ENCODE assay signal across 26 cellular contexts in the genomic region with DNA sequence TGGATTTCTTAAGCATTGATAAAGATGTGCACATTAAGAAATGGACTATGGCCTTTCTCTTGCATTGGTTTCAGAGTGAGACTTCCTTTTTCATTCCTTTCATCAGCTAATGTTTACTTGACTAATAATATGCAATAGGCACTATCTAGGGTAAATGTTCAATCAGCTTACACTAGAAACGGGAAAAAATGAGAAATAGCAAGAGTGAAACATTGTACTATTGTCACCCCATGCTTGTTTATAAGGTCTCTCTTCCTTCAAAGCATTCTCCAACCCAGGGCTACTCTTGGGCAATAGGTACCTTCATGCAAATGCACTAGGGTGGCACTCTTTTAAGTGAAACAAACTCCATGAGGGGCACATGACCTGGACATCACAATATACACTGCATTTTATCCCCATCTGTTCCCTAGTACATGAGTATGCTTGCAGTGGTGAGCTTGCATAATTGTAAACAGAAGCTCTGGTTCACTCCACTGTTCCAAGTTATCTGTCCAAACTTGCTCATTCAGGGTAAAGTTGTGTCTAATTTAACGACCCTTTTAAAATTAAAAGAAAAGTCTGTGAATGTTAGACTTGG.
DNase-seq lines count a peak whose midpoint lies in the region; ATAC-seq and TF ChIP-seq lines count a peak whose summit lies in the region.
"Had no signal": no experiment of that assay in that cellular context is flagged by ENCODE, and none has a peak within 500 bp of the region (broad histone marks: within the 10 kb centered on the region; RNA-seq: fewer than 3 reads in every experiment).

No MANE protein-coding gene starts in this region.

- H3K27me3 ChIP-seq in cardiac muscle cell (no peaks in the 10 kb centered on the region), right cardiac atrium (ENCODE audit: control insufficient read depth, insufficient read depth) (no peaks in the 10 kb centered on the region), osteoblast (ENCODE audit: insufficient read depth, low read length) (no peaks in the 10 kb centered on the region)
- H3K27me3 ChIP-seq: ovary had no signal

- no peaks in the 10 kb centered on the region for H3K79me2 ChIP-seq in osteoblast (ENCODE audit: insufficient read depth, low read length)

- no peaks in the 10 kb centered on the region for H3K36me3 ChIP-seq in cardiac muscle cell
- no peaks in the 10 kb centered on the region for H3K36me3 ChIP-seq in osteoblast (ENCODE audit: insufficient read depth, low read length)
- H3K36me3 ChIP-seq: ovary had no signal

- H3K9me3 ChIP-seq in cardiac muscle cell (ENCODE audit: low read depth): no peaks in the 10 kb centered on the region
- H3K9me3 ChIP-seq in right cardiac atrium (ENCODE audit: control insufficient read depth, low read length): no peaks in the 10 kb centered on the region
- H3K9me3 ChIP-seq in osteoblast (ENCODE audit: low read depth, low read length): no peaks in the 10 kb centered on the region
- H3K9me3 ChIP-seq in T-helper 17 cell (ENCODE audit: control insufficient read depth, low read length, poor library complexity, severe bottlenecking): no peaks in the 10 kb centered on the region
- H3K9me3 ChIP-seq: ovary, SK-N-SH had no signal

- ATAC-seq in right cardiac atrium (no peak), HG03432 (IDR thresholded peaks at IDR 0.05; ENCODE audit: unreplicated experiment) (peak; percentile 50), T-helper 17 cell (no peak)
- ATAC-seq: K562; left colon; Right ventricle myocardium inferior; stimulated activated naive B cell treated with anti-CD40 and anti-IgM and Interleukin-4, amounts not matched to agents 10 μg/mL and 1 μg/mL and 100 μg/mL, for 72 hours had no signal

- H3K36me3 Mint-ChIP-seq in brain (no peaks in the 10 kb centered on the region), T-helper 17 cell (ENCODE audit: low read depth) (no peaks in the 10 kb centered on the region)
- H3K36me3 Mint-ChIP-seq: CD4-positive, alpha-beta memory T cell; immature natural killer cell; stimulated activated naive B cell treated with anti-CD40 and anti-IgM and Interleukin-4, amounts not matched to agents 10 μg/mL and 1 μg/mL and 100 μg/mL, for 72 hours had no signal

- no peak overlapping the region for H3K4me3 Mint-ChIP-seq in brain
- H3K4me3 Mint-ChIP-seq in T-helper 17 cell: no peak overlapping the region
- H3K4me3 Mint-ChIP-seq: activated naive CD4-positive, alpha-beta T cell treated with anti-CD3 and anti-CD28 coated beads for 36 hours; activated T-helper 1 cell treated with anti-CD3 and anti-CD28 coated beads, Interleukin-12 subunit alpha, Interleukin-12 subunit beta, Interleukin-2, Interleukin-4 antibody, amounts not matched to agents 30 ng/mL and 10 ng/mL and 1 ng/mL, durations not matched to agents 14 hours and 24 hours and 36 hours; B cell; CD4-positive, alpha-beta memory T cell; immature natural killer cell; nephron; stimulated activated naive B cell treated with anti-CD40 and anti-IgM and Interleukin-4, amounts not matched to agents 10 μg/mL and 1 μg/mL and 100 μg/mL, for 72 hours had no signal

- H3K27me3 Mint-ChIP-seq in brain (no peaks in the 10 kb centered on the region), T-helper 17 cell (no peaks in the 10 kb centered on the region)
- H3K27me3 Mint-ChIP-seq: B cell; CD4-positive, alpha-beta memory T cell; stimulated activated naive B cell treated with anti-CD40 and anti-IgM and Interleukin-4, amounts not matched to agents 10 μg/mL and 1 μg/mL and 100 μg/mL, for 72 hours had no signal

- DNase-seq in cardiac muscle cell (ENCODE audit: low read depth in 1 of 2, low spot score in 1 of 2) (no peak), right cardiac atrium (no peak), osteoblast (ENCODE audit: insufficient read length, low spot score, missing footprints) (no peak), NCI-H2029 (lab: John Stamatoyannopoulos, UW) (no peak), T-helper 17 cell (no peak), posterior vena cava (ENCODE audit: low spot score) (no peak)
- DNase-seq: ACHN; activated CD4-positive, alpha-beta T cell treated with anti-CD3 and anti-CD28 coated beads, Interleukin-2, amount 50 U/mL, for 4 hours; activated naive CD4-positive, alpha-beta T cell treated with anti-CD3 and anti-CD28 coated beads for 36 hours; CD4-positive, alpha-beta memory T cell; immature natural killer cell; left colon; NCI-H1048; ovary; SK-N-SH; stimulated activated naive B cell treated with anti-CD40 and anti-IgM and Interleukin-4, amounts not matched to agents 10 μg/mL and 1 μg/mL and 100 μg/mL, for 72 hours; T-helper 2 cell; trophoblast cell had no signal

- TF ChIP-seq CTCF in cardiac muscle cell (IDR thresholded peaks at IDR 0.05; ENCODE audit: low read depth, low read length) (no peak), brain (conservative IDR thresholded peaks at IDR 0.05) (no peak), osteoblast (IDR thresholded peaks at IDR 0.05; ENCODE audit: extremely low read depth, low read depth, low read length) (no peak)

- no peaks in the 10 kb centered on the region for H4K20me1 ChIP-seq in osteoblast (ENCODE audit: insufficient read depth, low read length)

- H3K27ac ChIP-seq in cardiac muscle cell (peak overlapping the region; percentile 4), right cardiac atrium (ENCODE audit: low read length) (no peak overlapping the region), osteoblast (ENCODE audit: low read depth, low read length) (no peak overlapping the region)
- H3K27ac ChIP-seq: ovary, skin epidermis had no signal

- H3K4me3 ChIP-seq in cardiac muscle cell (no peak overlapping the region), right cardiac atrium (ENCODE audit: low read length) (no peak overlapping the region), osteoblast (ENCODE audit: insufficient read depth, low read length) (no peak overlapping the region)
- H3K4me3 ChIP-seq: K562, ovary, skin epidermis had no signal

- H3K27ac Mint-ChIP-seq in brain (peak overlapping the region in 3 of 5 experiments; percentile 20 to 44 (median 42)), T-helper 17 cell (no peak overlapping the region)
- H3K27ac Mint-ChIP-seq: activated naive CD4-positive, alpha-beta T cell treated with anti-CD3 and anti-CD28 coated beads for 36 hours; activated T-helper 1 cell treated with anti-CD3 and anti-CD28 coated beads, Interleukin-12 subunit alpha, Interleukin-12 subunit beta, Interleukin-2, Interleukin-4 antibody, amounts not matched to agents 30 ng/mL and 10 ng/mL and 1 ng/mL, durations not matched to agents 14 hours and 24 hours and 36 hours; B cell; CD4-positive, alpha-beta memory T cell; immature natural killer cell; nephron; stimulated activated naive B cell treated with anti-CD40 and anti-IgM and Interleukin-4, amounts not matched to agents 10 μg/mL and 1 μg/mL and 100 μg/mL, for 72 hours had no signal

- peaks cover 6% of the 10 kb centered on the region for H3K4me1 ChIP-seq in cardiac muscle cell (ENCODE audit: low read depth)
- H3K4me1 ChIP-seq in right cardiac atrium (ENCODE audit: control insufficient read depth, insufficient read depth, low read length): no peaks in the 10 kb centered on the region
- no peaks in the 10 kb centered on the region for H3K4me1 ChIP-seq in osteoblast (ENCODE audit: insufficient read depth, low read length)

- peaks cover 0 to 22% (median 0%) of the 10 kb centered on the region in 5 experiments for H3K9me3 Mint-ChIP-seq in brain
- H3K9me3 Mint-ChIP-seq: activated naive CD4-positive, alpha-beta T cell treated with anti-CD3 and anti-CD28 coated beads for 36 hours; activated T-helper 1 cell treated with anti-CD3 and anti-CD28 coated beads, Interleukin-12 subunit alpha, Interleukin-12 subunit beta, Interleukin-2, Interleukin-4 antibody, amounts not matched to agents 30 ng/mL and 10 ng/mL and 1 ng/mL, durations not matched to agents 14 hours and 24 hours and 36 hours; nephron; stimulated activated naive B cell treated with anti-CD40 and anti-IgM and Interleukin-4, amounts not matched to agents 10 μg/mL and 1 μg/mL and 100 μg/mL, for 72 hours had no signal

- peaks cover 11% of the 10 kb centered on the region for H3K4me1 Mint-ChIP-seq in brain
- H3K4me1 Mint-ChIP-seq in T-helper 17 cell: no peaks in the 10 kb centered on the region
- H3K4me1 Mint-ChIP-seq: B cell; CD4-positive, alpha-beta memory T cell; immature natural killer cell; nephron; stimulated activated naive B cell treated with anti-CD40 and anti-IgM and Interleukin-4, amounts not matched to agents 10 μg/mL and 1 μg/mL and 100 μg/mL, for 72 hours had no signal

- WGBS in right cardiac atrium: 44% methylated on average over 2 of the region's 2 CpGs

- H3K4me2 ChIP-seq in osteoblast (ENCODE audit: insufficient read depth, low read length): no peak overlapping the region
- H3K4me2 ChIP-seq: SK-N-SH had no signal

- intact Hi-C loops in right cardiac atrium (cut with DNase I) (no loop called here), posterior vena cava (cut with DNase I) (no loop called here)

- H2AFZ ChIP-seq in osteoblast (ENCODE audit: low read length): peak overlapping the region; percentile 25
